1 cellular context compared by ENCODE assay signal in genomic region chr10:132407846-132408278, GRCh38.
TF ChIP-seq lines count a peak whose summit lies in the region.

No MANE protein-coding gene starts in this region.

TF ChIP-seq in HepG2, 621 proteins besides CTCF, POLR2A, EP300 and RAD21 (continued from another document and continues in another):
- TF ChIP-seq ZNF512 (CRISPR knock-in tag; IDR thresholded peaks at IDR 0.05) (no peak), RBFOX2 (IDR thresholded peaks at IDR 0.05; ENCODE audit: low read depth, low read length) (0 out of 2 replicates have a peak, but pooled peaks have one; percentile 9), PPARG (CRISPR knock-in tag; conservative IDR thresholded peaks at IDR 0.05) (no peak), RAD51 (IDR thresholded peaks at IDR 0.05; ENCODE audit: borderline replicate concordance) (no peak), ZNF317 (CRISPR knock-in tag; IDR thresholded peaks at IDR 0.05) (0 out of 2 replicates have a peak, but pooled peaks have one; percentile 3), ZNF577 (CRISPR knock-in tag; IDR thresholded peaks at IDR 0.05; ENCODE audit: borderline replicate concordance, low read depth) (no peak), ZNF335 (CRISPR knock-in tag; IDR thresholded peaks at IDR 0.05) (no peak), NKX3-1 (CRISPR knock-in tag; IDR thresholded peaks at IDR 0.05) (no peak), POLR2AphosphoS2 (IDR thresholded peaks at IDR 0.05; ENCODE audit: low read depth, low read length) (no peak), SATB2 (CRISPR knock-in tag; IDR thresholded peaks at IDR 0.05) (no peak), NBN (conservative IDR thresholded peaks at IDR 0.05) (no peak), CBX1 (IDR thresholded peaks at IDR 0.05; ENCODE audit: low read depth) (no peak), ZNF12 (CRISPR knock-in tag; IDR thresholded peaks at IDR 0.05) (no peak), ZKSCAN1 (IDR thresholded peaks at IDR 0.05; ENCODE audit: low read length) (no peak), NFRKB (IDR thresholded peaks at IDR 0.05) (no peak), HNF4A (CRISPR knock-in tag; IDR thresholded peaks at IDR 0.05) (no peak), ZNF704 (CRISPR knock-in tag; IDR thresholded peaks at IDR 0.05; ENCODE audit: borderline replicate concordance) (no peak), ZNF282 (IDR thresholded peaks at IDR 0.05; ENCODE audit: partially characterized antibody) (no peak), ESRRA (CRISPR knock-in tag; IDR thresholded peaks at IDR 0.05; ENCODE audit: low read depth) (no peak), ZNF34 (CRISPR knock-in tag; IDR thresholded peaks at IDR 0.05; ENCODE audit: borderline replicate concordance) (no peak), RARA (CRISPR knock-in tag; IDR thresholded peaks at IDR 0.05) (no peak), ETV6 (CRISPR knock-in tag; conservative IDR thresholded peaks at IDR 0.05) (no peak), ZNF720 (CRISPR knock-in tag; IDR thresholded peaks at IDR 0.05) (no peak), PRDM15 (CRISPR knock-in tag; IDR thresholded peaks at IDR 0.05) (no peak), SIX1 (CRISPR knock-in tag; IDR thresholded peaks at IDR 0.05; ENCODE audit: borderline replicate concordance) (no peak), JUN (CRISPR knock-in tag; IDR thresholded peaks at IDR 0.05) (no peak), MAF1 (CRISPR knock-in tag; IDR thresholded peaks at IDR 0.05; ENCODE audit: borderline replicate concordance) (no peak), ZNF713 (CRISPR knock-in tag; IDR thresholded peaks at IDR 0.05) (no peak), GABPA (IDR thresholded peaks at IDR 0.05; ENCODE audit: low read depth, low read length) (no peak), GABPA (CRISPR knock-in tag; IDR thresholded peaks at IDR 0.05; ENCODE audit: low read depth) (peak; percentile 52; the same call in 1 of the 2 replicates), ZNF615 (CRISPR knock-in tag; IDR thresholded peaks at IDR 0.05; ENCODE audit: borderline replicate concordance) (no peak), ZFX (CRISPR knock-in tag; IDR thresholded peaks at IDR 0.05; ENCODE audit: low read depth) (peak; percentile 5; the same call in 1 of the 2 replicates), SNAPC4 (CRISPR knock-in tag; IDR thresholded peaks at IDR 0.05) (no peak), FOXC1 (CRISPR knock-in tag; IDR thresholded peaks at IDR 0.05; ENCODE audit: borderline replicate concordance) (no peak), ZNF790 (CRISPR knock-in tag; IDR thresholded peaks at IDR 0.05; ENCODE audit: borderline replicate concordance) (no peak), YY1 (IDR thresholded peaks at IDR 0.05; ENCODE audit: insufficient read depth, insufficient replicate concordance, low read depth, low read length) (no peak), ZNF512B (CRISPR knock-in tag; IDR thresholded peaks at IDR 0.05; ENCODE audit: borderline replicate concordance) (no peak), NCOA2 (CRISPR knock-in tag; IDR thresholded peaks at IDR 0.05) (no peak), ATF6 (CRISPR knock-in tag; conservative IDR thresholded peaks at IDR 0.05) (no peak), TAF15 (IDR thresholded peaks at IDR 0.05; ENCODE audit: low read depth, low read length, poor library complexity, severe bottlenecking) (no peak), IRF9 (CRISPR knock-in tag; IDR thresholded peaks at IDR 0.05; ENCODE audit: borderline replicate concordance) (no peak), ZBTB39 (CRISPR knock-in tag; IDR thresholded peaks at IDR 0.05) (0 out of 2 replicates have a peak, but pooled peaks have one; percentile 32), ZNF263 (CRISPR knock-in tag; IDR thresholded peaks at IDR 0.05) (peak; percentile 47; the same call in 1 of the 2 replicates), FOXP1 (IDR thresholded peaks at IDR 0.05) (no peak), FOXP1 (CRISPR knock-in tag; IDR thresholded peaks at IDR 0.05) (no peak), ZMYM2 (CRISPR knock-in tag; IDR thresholded peaks at IDR 0.05) (no peak), AGO1 (IDR thresholded peaks at IDR 0.05; ENCODE audit: low read depth, low read length, poor library complexity, severe bottlenecking) (peak; percentile 37), ADNP (CRISPR knock-in tag; IDR thresholded peaks at IDR 0.05) (no peak)
